16 cellular contexts compared by ENCODE assay signal in the genomic region with DNA sequence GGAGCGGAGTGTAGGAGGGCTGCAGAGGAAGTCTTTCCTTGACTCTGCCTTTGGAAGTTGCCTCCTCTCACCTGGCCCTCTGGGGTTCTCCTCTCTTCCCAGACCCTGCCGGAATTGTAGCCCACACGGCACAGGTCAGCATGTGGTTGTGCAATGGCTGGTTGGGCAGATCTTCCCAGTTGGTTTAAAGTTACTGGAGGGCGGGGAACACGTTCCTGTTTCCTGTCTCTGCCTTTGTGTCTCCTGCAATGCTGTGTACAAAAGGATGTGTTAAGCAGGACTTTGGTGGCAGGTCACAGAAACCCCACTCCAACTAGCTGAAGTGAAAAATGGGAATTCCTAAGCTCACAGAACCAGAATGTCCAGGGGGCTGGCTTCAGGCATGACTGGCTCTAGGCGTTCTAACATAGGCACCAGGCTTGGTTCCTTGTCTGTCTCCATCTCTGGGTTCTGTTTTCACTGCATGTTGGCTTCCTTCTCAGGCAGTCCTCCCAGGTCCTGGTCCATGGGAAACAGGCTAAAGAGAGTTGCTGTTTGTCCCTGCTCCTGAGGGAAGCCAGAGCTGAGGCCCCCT.
"Had no signal": no experiment of that assay in that cellular context is flagged by ENCODE, and none has a peak within 500 bp of the region (broad histone marks: within the 10 kb centered on the region; RNA-seq: fewer than 3 reads in every experiment).

No MANE protein-coding gene starts in this region.

- FAIRE-seq: colon, endometrium had no signal

- H3K27ac ChIP-seq: cardiac muscle cell, parathyroid adenoma had no signal

- H3K36me3 ChIP-seq: cardiac muscle cell, uterus had no signal

- H3K4me1 Mint-ChIP-seq: stimulated activated effector memory CD8-positive, alpha-beta T cell treated with anti-CD3 and anti-CD28 coated beads, Interleukin-12 subunit alpha, Interleukin-12 subunit beta, amount 100 ng/mL, for 72 hours had no signal

- H3K79me2 ChIP-seq: parathyroid adenoma had no signal

- ATAC-seq: activated CD8-positive, alpha-beta T cell treated with anti-CD3 and anti-CD28 coated beads for 36 hours; activated T-cell treated with anti-CD3 and anti-CD28 coated beads, Interleukin-2, amount 50 U/mL, for 4 hours; esophagus mucosa; stimulated activated effector memory CD8-positive, alpha-beta T cell treated with anti-CD3 and anti-CD28 coated beads, Interleukin-12 subunit alpha, Interleukin-12 subunit beta, amount 100 ng/mL, for 72 hours; WTC11 had no signal

- H3K27me3 ChIP-seq: cardiac muscle cell, uterus had no signal

- H3K9ac ChIP-seq: parathyroid adenoma had no signal

- H3K27ac Mint-ChIP-seq: activated CD8-positive, alpha-beta T cell treated with anti-CD3 and anti-CD28 coated beads for 36 hours; stimulated activated effector memory CD8-positive, alpha-beta T cell treated with anti-CD3 and anti-CD28 coated beads, Interleukin-12 subunit alpha, Interleukin-12 subunit beta, amount 100 ng/mL, for 72 hours; WTC11 had no signal

- H2AFZ ChIP-seq: parathyroid adenoma had no signal

- H3K9me3 ChIP-seq: uterus had no signal

- H3K4me3 Mint-ChIP-seq: activated CD8-positive, alpha-beta T cell treated with anti-CD3 and anti-CD28 coated beads for 36 hours; activated T-cell treated with anti-CD3 and anti-CD28 coated beads, Interleukin-2, amount 50 U/mL, for 4 hours; stimulated activated effector memory CD8-positive, alpha-beta T cell treated with anti-CD3 and anti-CD28 coated beads, Interleukin-12 subunit alpha, Interleukin-12 subunit beta, amount 100 ng/mL, for 72 hours; WTC11 had no signal

- H3K4me3 ChIP-seq: cardiac muscle cell, lung, uterus had no signal

- H3K36me3 Mint-ChIP-seq: stimulated activated effector memory CD8-positive, alpha-beta T cell treated with anti-CD3 and anti-CD28 coated beads, Interleukin-12 subunit alpha, Interleukin-12 subunit beta, amount 100 ng/mL, for 72 hours had no signal

- DNase-seq: activated CD4-positive, alpha-beta T cell treated with anti-CD3 and anti-CD28 coated beads for 48 hours; activated CD8-positive, alpha-beta T cell treated with anti-CD3 and anti-CD28 coated beads for 36 hours; activated effector memory CD4-positive, alpha-beta T cell treated with Interleukin-2 at 50 U/mL for 16 hours; activated naive CD4-positive, alpha-beta T cell treated with anti-CD3 and anti-CD28 coated beads, Interleukin-2, amount 50 U/mL, for 16 hours; activated T-cell treated with anti-CD3 and anti-CD28 coated beads, Interleukin-2, amount 50 U/mL, for 4 hours; midbrain; T-helper 2 cell; uterus had no signal

- H3K9me3 Mint-ChIP-seq: activated CD8-positive, alpha-beta T cell treated with anti-CD3 and anti-CD28 coated beads for 36 hours; activated T-cell treated with anti-CD3 and anti-CD28 coated beads, Interleukin-2, amount 50 U/mL, for 4 hours; stimulated activated effector memory CD8-positive, alpha-beta T cell treated with anti-CD3 and anti-CD28 coated beads, Interleukin-12 subunit alpha, Interleukin-12 subunit beta, amount 100 ng/mL, for 72 hours had no signal

- H3K4me1 ChIP-seq: parathyroid adenoma, uterus had no signal
